43 cellular contexts compared by ENCODE assay signal in the genomic region with DNA sequence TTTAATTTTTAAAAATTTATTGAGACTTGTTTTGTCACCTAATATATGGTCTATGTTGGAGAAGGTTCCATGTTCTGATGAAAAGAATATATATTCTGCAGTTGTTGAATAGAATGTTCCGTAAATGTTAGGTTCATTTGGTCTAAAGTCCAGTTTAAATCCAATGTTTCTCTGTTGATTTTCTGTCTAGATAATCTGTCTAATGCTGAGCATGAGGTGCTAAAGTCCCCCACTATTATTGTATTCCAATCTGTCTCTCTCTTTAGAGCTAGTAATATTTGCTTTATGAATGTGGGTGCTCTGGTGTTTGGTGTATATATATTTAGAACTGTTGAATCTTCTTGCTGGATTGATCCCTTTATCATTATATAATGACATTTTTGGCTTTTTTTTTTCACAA. TPM values are rescaled to one million over a fixed set of nuclear protein-coding genes. Genes with fewer than 3 reads are reported as not detected.
"Had no signal": no experiment of that assay in that cellular context is flagged by ENCODE, and none has a peak within 500 bp of the region (broad histone marks: within the 10 kb centered on the region; RNA-seq: fewer than 3 reads in every experiment).

No MANE protein-coding gene starts in this region.

- H3K36me3 Mint-ChIP-seq: activated naive CD4-positive, alpha-beta T cell treated with anti-CD3 and anti-CD28 coated beads, Interleukin-2, amount 50 U/mL, for 24 hours; activated naive CD8-positive, alpha-beta T cell treated with anti-CD3 and anti-CD28 coated beads for 36 hours; brain had no signal

- H3K4me1 Mint-ChIP-seq: activated naive CD4-positive, alpha-beta T cell treated with anti-CD3 and anti-CD28 coated beads, Interleukin-2, amount 10 ng/mL, durations not matched to agents 7 days and 5 days; activated naive CD4-positive, alpha-beta T cell treated with anti-CD3 and anti-CD28 coated beads, Interleukin-2, amount 50 U/mL, for 24 hours; activated naive CD8-positive, alpha-beta T cell treated with anti-CD3 and anti-CD28 coated beads, Interleukin-2, amount 50 U/mL, for 24 hours; brain; central memory CD8-positive, alpha-beta T cell had no signal

- DNase-seq: activated effector memory CD4-positive, alpha-beta T cell treated with anti-CD3 and anti-CD28 coated beads, Interleukin-2, amount 50 U/mL, for 16 hours; activated effector memory CD4-positive, alpha-beta T cell treated with Interleukin-2 at 50 U/mL for 16 hours; activated gamma-delta T cell; activated gamma-delta T cell treated with Interleukin-2 at 50 U/mL for 16 hours; activated naive CD4-positive, alpha-beta T cell; activated naive CD4-positive, alpha-beta T cell treated with anti-CD3 and anti-CD28 coated beads for 36 hours; activated naive CD4-positive, alpha-beta T cell treated with anti-CD3 and anti-CD28 coated beads, Interleukin-2, amount 10 ng/mL, durations not matched to agents 7 days and 5 days; activated naive CD4-positive, alpha-beta T cell treated with anti-CD3 and anti-CD28 coated beads, Interleukin-2, amount 50 U/mL, for 16 hours; activated naive CD4-positive, alpha-beta T cell treated with Interleukin-2 at 50 U/mL for 16 hours; activated naive CD8-positive, alpha-beta T cell treated with anti-CD3 and anti-CD28 coated beads for 36 hours; activated naive CD8-positive, alpha-beta T cell treated with anti-CD3 and anti-CD28 coated beads, Interleukin-2, amount 10 ng/mL, durations not matched to agents 7 days and 5 days; activated naive CD8-positive, alpha-beta T cell treated with anti-CD3 and anti-CD28 coated beads, Interleukin-2, amount 50 U/mL, for 24 hours; activated T-cell treated with anti-CD3 and anti-CD28 coated beads for 4 hours; activated T-cell treated with anti-CD3 and anti-CD28 coated beads, Interleukin-2, amount 50 U/mL, for 1 hour; activated T-cell treated with anti-CD3 and anti-CD28 coated beads, Interleukin-2, amount 50 U/mL, for 24 hours; activated T-cell treated with anti-CD3 and anti-CD28 coated beads, Interleukin-2, amount 50 U/mL, for 48 hours; adrenal gland; amniotic stem cell; amygdala; anterior cingulate cortex; aorta; body of pancreas; brain microvascular endothelial cell; caudate nucleus; central memory CD4-positive, alpha-beta T cell; cerebellar nuclear complex had no signal

- H3K27me3 ChIP-seq: ascending aorta, body of pancreas had no signal

- H3K4me3 ChIP-seq: adrenal gland, ascending aorta, body of pancreas, breast epithelium, cardiac muscle cell had no signal

- ATAC-seq: activated naive CD4-positive, alpha-beta T cell treated with anti-CD3 and anti-CD28 coated beads, Interleukin-2, amount 50 U/mL, for 72 hours; activated naive CD8-positive, alpha-beta T cell treated with anti-CD3 and anti-CD28 coated beads, Interleukin-2, amount 50 U/mL, for 24 hours; activated T-helper 17 cell treated with anti-CD3 and anti-CD28 coated beads, Interleukin-2, amount 50 U/mL, for 72 hours; body of pancreas had no signal

- H3K9me3 ChIP-seq: adrenal gland, body of pancreas had no signal

- H3K27ac ChIP-seq: adrenal gland, ascending aorta, body of pancreas, brain microvascular endothelial cell, breast epithelium, cardiac muscle cell had no signal

- H3K27ac Mint-ChIP-seq: activated naive CD4-positive, alpha-beta T cell treated with anti-CD3 and anti-CD28 coated beads for 36 hours; activated naive CD4-positive, alpha-beta T cell treated with anti-CD3 and anti-CD28 coated beads, Interleukin-2, amount 10 ng/mL, durations not matched to agents 7 days and 5 days; activated naive CD4-positive, alpha-beta T cell treated with anti-CD3 and anti-CD28 coated beads, Interleukin-2, amount 50 U/mL, for 24 hours; activated naive CD4-positive, alpha-beta T cell treated with anti-CD3 and anti-CD28 coated beads, Interleukin-2, amount 50 U/mL, for 72 hours; activated naive CD8-positive, alpha-beta T cell; activated naive CD8-positive, alpha-beta T cell treated with anti-CD3 and anti-CD28 coated beads for 36 hours; activated naive CD8-positive, alpha-beta T cell treated with anti-CD3 and anti-CD28 coated beads, Interleukin-2, amount 10 ng/mL, durations not matched to agents 7 days and 5 days; activated naive CD8-positive, alpha-beta T cell treated with anti-CD3 and anti-CD28 coated beads, Interleukin-2, amount 50 U/mL, for 24 hours; activated T-cell treated with anti-CD3 and anti-CD28 coated beads, Interleukin-2, amount 50 U/mL, for 24 hours; activated T-helper 1 cell treated with anti-CD3 and anti-CD28 coated beads, Interleukin-12 subunit alpha, Interleukin-12 subunit beta, Interleukin-2, Interleukin-4 antibody, amounts not matched to agents 30 ng/mL and 10 ng/mL and 1 ng/mL, durations not matched to agents 14 hours and 24 hours and 36 hours; activated T-helper 17 cell treated with anti-CD3 and anti-CD28 coated beads, Interleukin-2, amount 50 U/mL, for 72 hours; activated T-helper 2 cell treated with anti-CD3 and anti-CD28 coated beads, Interferon-gamma antibody, Interleukin-2, Interleukin-4, amounts not matched to agents 10 μg/mL and 5 μg/mL and 100 μg/mL, durations not matched to agents 14 hours and 24 hours and 36 hours; brain had no signal

- H3K4me1 ChIP-seq: adrenal gland, ascending aorta, body of pancreas, breast epithelium had no signal

- H3K36me3 ChIP-seq: adrenal gland, ascending aorta, brain microvascular endothelial cell, breast epithelium, cardiac muscle cell had no signal

- FAIRE-seq: astrocyte, bronchial epithelial cell had no signal

- H3K4me3 Mint-ChIP-seq: activated naive CD4-positive, alpha-beta T cell treated with anti-CD3 and anti-CD28 coated beads for 36 hours; activated naive CD4-positive, alpha-beta T cell treated with anti-CD3 and anti-CD28 coated beads, Interleukin-2, amount 10 ng/mL, durations not matched to agents 7 days and 5 days; activated naive CD4-positive, alpha-beta T cell treated with anti-CD3 and anti-CD28 coated beads, Interleukin-2, amount 50 U/mL, for 24 hours; activated naive CD8-positive, alpha-beta T cell; activated naive CD8-positive, alpha-beta T cell treated with anti-CD3 and anti-CD28 coated beads for 36 hours; activated naive CD8-positive, alpha-beta T cell treated with anti-CD3 and anti-CD28 coated beads, Interleukin-2, amount 10 ng/mL, durations not matched to agents 7 days and 5 days; activated naive CD8-positive, alpha-beta T cell treated with anti-CD3 and anti-CD28 coated beads, Interleukin-2, amount 50 U/mL, for 24 hours; activated T-cell treated with anti-CD3 and anti-CD28 coated beads, Interleukin-2, amount 50 U/mL, for 24 hours; activated T-helper 1 cell treated with anti-CD3 and anti-CD28 coated beads, Interleukin-12 subunit alpha, Interleukin-12 subunit beta, Interleukin-2, Interleukin-4 antibody, amounts not matched to agents 30 ng/mL and 10 ng/mL and 1 ng/mL, durations not matched to agents 14 hours and 24 hours and 36 hours; activated T-helper 17 cell treated with anti-CD3 and anti-CD28 coated beads, Interleukin-2, amount 50 U/mL, for 72 hours; brain; central memory CD8-positive, alpha-beta T cell had no signal

RNA-seq across cellular contexts. Expression of gene TRIM15, which starts 15.5 kb away (rescaled TPM):
- total RNA-seq: activated naive CD8-positive, alpha-beta T cell treated with anti-CD3 and anti-CD28 coated beads, Interleukin-2, amount 10 ng/mL, durations not matched to agents 7 days and 5 days; activated T-helper 17 cell treated with anti-CD3 and anti-CD28 coated beads, Interleukin-2, amount 50 U/mL, for 72 hours; adrenal gland; aorta; ascending aorta; astrocyte; bronchial epithelial cell; cardiac muscle cell; cardiac septum; cerebellum; chondrocyte had no signal
- polyA plus RNA-seq: adipose tissue, adrenal gland, cardiac muscle cell had no signal

RNA-seq across cellular contexts. Expression of gene TRIM10, which starts 17.8 kb away (rescaled TPM):
- total RNA-seq: activated naive CD8-positive, alpha-beta T cell treated with anti-CD3 and anti-CD28 coated beads for 36 hours; activated naive CD8-positive, alpha-beta T cell treated with anti-CD3 and anti-CD28 coated beads, Interleukin-2, amount 10 ng/mL, durations not matched to agents 7 days and 5 days; activated T-helper 2 cell treated with anti-CD3 and anti-CD28 coated beads, Interferon-gamma antibody, Interleukin-2, Interleukin-4, amounts not matched to agents 10 μg/mL and 5 μg/mL and 100 μg/mL, durations not matched to agents 14 hours and 24 hours and 36 hours; adrenal gland; ascending aorta; astrocyte; body of pancreas; breast epithelium; bronchial epithelial cell; cardiac muscle cell; chondrocyte had no signal
- polyA plus RNA-seq: adipose tissue, adrenal gland, cardiac muscle cell had no signal

RNA-seq across cellular contexts. Expression of gene TRIM40, which starts 42.9 kb away (rescaled TPM):
- total RNA-seq: activated naive CD4-positive, alpha-beta T cell treated with anti-CD3 and anti-CD28 coated beads for 36 hours; activated naive CD8-positive, alpha-beta T cell treated with anti-CD3 and anti-CD28 coated beads for 36 hours; activated naive CD8-positive, alpha-beta T cell treated with anti-CD3 and anti-CD28 coated beads, Interleukin-2, amount 10 ng/mL, durations not matched to agents 7 days and 5 days; activated T-helper 1 cell treated with anti-CD3 and anti-CD28 coated beads, Interleukin-12 subunit alpha, Interleukin-12 subunit beta, Interleukin-2, Interleukin-4 antibody, amounts not matched to agents 30 ng/mL and 10 ng/mL and 1 ng/mL, durations not matched to agents 14 hours and 24 hours and 36 hours; activated T-helper 17 cell treated with anti-CD3 and anti-CD28 coated beads, Interleukin-2, amount 50 U/mL, for 72 hours; activated T-helper 2 cell treated with anti-CD3 and anti-CD28 coated beads, Interferon-gamma antibody, Interleukin-2, Interleukin-4, amounts not matched to agents 10 μg/mL and 5 μg/mL and 100 μg/mL, durations not matched to agents 14 hours and 24 hours and 36 hours; adrenal gland; aorta; ascending aorta; astrocyte; body of pancreas; bronchial epithelial cell; cardiac muscle cell; cardiac septum; cerebellum; chondrocyte had no signal
- polyA plus RNA-seq: adipose tissue, cardiac muscle cell had no signal
